Comparison of ENCODE assay signal across 24 cellular contexts in the genomic region with DNA sequence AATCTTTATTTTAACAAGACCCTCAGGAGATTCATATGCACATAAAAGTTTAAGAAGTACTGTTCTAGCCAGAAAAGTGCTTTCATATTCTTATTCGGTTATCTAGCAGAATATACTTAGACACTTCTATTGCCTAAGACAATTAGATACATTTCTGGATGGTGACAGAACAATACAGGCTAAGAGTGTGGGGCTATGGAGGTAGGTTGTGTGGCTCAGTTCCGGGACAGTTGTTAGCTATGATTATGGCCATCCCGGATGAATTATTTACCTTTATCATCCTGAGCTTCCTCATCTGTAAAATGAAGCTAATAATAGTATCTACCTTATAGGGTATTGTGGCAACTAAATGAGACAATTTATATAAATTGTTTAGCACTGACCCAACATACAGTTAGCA. TPM values are rescaled to one million over a fixed set of nuclear protein-coding genes. Genes with fewer than 3 reads are reported as not detected.
DNase-seq lines count a peak whose midpoint lies in the region; ATAC-seq, FAIRE-seq and TF ChIP-seq lines count a peak whose summit lies in the region.
"Had no signal": no experiment of that assay in that cellular context is flagged by ENCODE, and none has a peak within 500 bp of the region (broad histone marks: within the 10 kb centered on the region; RNA-seq: fewer than 3 reads in every experiment).

No MANE protein-coding gene starts in this region.

- H3K79me2 ChIP-seq in ACC112 (ENCODE audit: control insufficient read depth, insufficient read depth, low read length, unreplicated experiment) (peaks cover 74% of the 10 kb centered on the region), endothelial cell of umbilical vein (ENCODE audit: control insufficient read depth, insufficient read depth, low read length) (peaks cover 75% of the 10 kb centered on the region)

- H3K27me3 ChIP-seq in ACC112 (ENCODE audit: insufficient read depth, low read length) (no peaks in the 10 kb centered on the region), IMR-90 (ENCODE audit: control insufficient read depth, insufficient read depth, low read length) (no peaks in the 10 kb centered on the region), endothelial cell of umbilical vein (ENCODE audit: control insufficient read depth in 2 of 2, insufficient read depth in 2 of 2, low read length in 2 of 2) (no peaks in the 10 kb centered on the region)
- H3K27me3 ChIP-seq in CD4-positive, CD25-positive, alpha-beta regulatory T cell (ENCODE audit: control insufficient read depth, insufficient read depth, low read length), result no peaks in the 10 kb centered on the region
- H3K27me3 ChIP-seq: SJCRH30 had no signal

- no peaks in the 10 kb centered on the region for H3K36me3 ChIP-seq in ACC112 (ENCODE audit: insufficient read depth, low read length)
- H3K36me3 ChIP-seq in CD4-positive, CD25-positive, alpha-beta regulatory T cell (ENCODE audit: control insufficient read depth, insufficient read depth, low read length), result peaks cover 7% of the 10 kb centered on the region
- peaks cover 4% of the 10 kb centered on the region; the same call in 1 of the 2 replicates for H3K36me3 ChIP-seq in IMR-90 (ENCODE audit: control insufficient read depth, insufficient read depth, low read length)
- no peaks in the 10 kb centered on the region for H3K36me3 ChIP-seq in endothelial cell of umbilical vein (ENCODE audit: control insufficient read depth in 2 of 2, extremely low read depth in 1 of 2, insufficient read depth in 2 of 2, low read length in 2 of 2)
- H3K36me3 ChIP-seq: SJCRH30 had no signal

- H2AK5ac ChIP-seq in IMR-90 (ENCODE audit: low read depth, low read length), result 0 out of 2 replicates have a peak overlapping the region, but pooled peaks have one; percentile 61

- H3K56ac ChIP-seq in IMR-90 (ENCODE audit: extremely low read depth, insufficient read depth, low read length), result no peak overlapping the region

- H2AK9ac ChIP-seq in IMR-90 (replicated peaks; ENCODE audit: low read depth, low read length, poor library complexity), result no peak overlapping the region

- no peak for ATAC-seq in CD4-positive, CD25-positive, alpha-beta regulatory T cell (ENCODE audit: low read depth in 2 of 2)
- ATAC-seq in IMR-90 (ENCODE audit: low read depth) (peak; percentile 16; the same call in 1 of the 2 replicates), HG02610 (IDR thresholded peaks at IDR 0.05; ENCODE audit: unreplicated experiment) (no peak)
- ATAC-seq: HCT116 had no signal

- no peak overlapping the region for H4K8ac ChIP-seq in IMR-90 (ENCODE audit: low read depth in 2 of 2, low read length in 2 of 2)

- no peak overlapping the region for H3K4ac ChIP-seq in IMR-90 (ENCODE audit: low read depth, low read length)

- H3K27ac Mint-ChIP-seq in CD4-positive, CD25-positive, alpha-beta regulatory T cell, result peak overlapping the region in 1 of 3 donors; percentile 64

- H2BK120ac ChIP-seq in IMR-90 (ENCODE audit: low read depth, low read length), result no peak overlapping the region

- H4K91ac ChIP-seq in IMR-90 (ENCODE audit: insufficient read depth, low read depth, low read length), result no peak overlapping the region

- H2BK20ac ChIP-seq in IMR-90 (ENCODE audit: low read depth, low read length), result no peak overlapping the region

- no peak for FAIRE-seq in endothelial cell of umbilical vein (lab: Jason Lieb, UNC)
- FAIRE-seq in GM12891 (lab: Jason Lieb, UNC), result no peak
- FAIRE-seq: D721Med, GM12892, K562 had no signal

- peak overlapping the region; percentile 48 for H2BK5ac ChIP-seq in IMR-90 (ENCODE audit: low read depth, low read length, poor library complexity, severe bottlenecking)

- H2AFZ ChIP-seq in ACC112 (ENCODE audit: low read length, unreplicated experiment) (no peak overlapping the region), IMR-90 (replicated peaks; ENCODE audit: low read length, poor library complexity) (no peak overlapping the region), endothelial cell of umbilical vein (ENCODE audit: low read depth, low read length) (no peak overlapping the region)
- H2AFZ ChIP-seq: GM23248, PC-9 had no signal

- no peaks in the 10 kb centered on the region for H3K27me3 Mint-ChIP-seq in CD4-positive, CD25-positive, alpha-beta regulatory T cell
- H3K27me3 Mint-ChIP-seq: CD8-positive, alpha-beta memory T cell had no signal

- H3K4me2 ChIP-seq in IMR-90 (ENCODE audit: low read depth, low read length) (peak overlapping the region; percentile 28; the same call in 1 of the 2 replicates), endothelial cell of umbilical vein (ENCODE audit: insufficient read depth, low read length) (peak overlapping the region; percentile 74)
- H3K4me2 ChIP-seq: PC-9 had no signal

- intact Hi-C loops in IMR-90 (cut with micrococcal nuclease) (no loop called here), endothelial cell of umbilical vein (cut with micrococcal nuclease) (no loop called here)

- no peaks in the 10 kb centered on the region for H3K9me3 Mint-ChIP-seq in CD4-positive, CD25-positive, alpha-beta regulatory T cell
- H3K9me3 Mint-ChIP-seq: CD8-positive, alpha-beta memory T cell had no signal

- TF ChIP-seq POLR2A in IMR-90 (IDR thresholded peaks at IDR 0.05; ENCODE audit: low read depth, low read length) (no peak), endothelial cell of umbilical vein (IDR thresholded peaks at IDR 0.05; ENCODE audit: low read depth, low read length) (no peak), GM12891 (IDR thresholded peaks at IDR 0.05; ENCODE audit: low read depth, low read length) (no peak)

- H4K20me1 ChIP-seq in IMR-90 (ENCODE audit: insufficient read depth, low read length), result peaks cover 5% of the 10 kb centered on the region; the same call in 1 of the 2 replicates
- peaks cover 11% of the 10 kb centered on the region for H4K20me1 ChIP-seq in endothelial cell of umbilical vein (replicated peaks; ENCODE audit: control insufficient read depth, extremely low read depth, insufficient read depth, low read length)

- no peak overlapping the region; the same call in 1 of the 2 replicates for H3K14ac ChIP-seq in IMR-90 (replicated peaks; ENCODE audit: low read depth, low read length)

- WGBS in IMR-90 (ENCODE audit: extremely low coverage in 2 of 2, insufficient read length in 1 of 2), 2 experiments, result no CpG with 5 or more reads among the region's 3 CpGs

- CTCF ChIA-PET in IMR-90 (lab: Yijun Ruan, JAX), result interaction anchor here (1.0 to 1.2 kb wide), 2 partner anchors 10 to 20 kb away, joined by 3 to 7 read pairs; no protein-coding TSS in a partner anchor
- CTCF ChIA-PET in endothelial cell of umbilical vein (lab: Charles Lee), result interaction anchor here (0.7 to 2.6 kb wide), 13 partner anchors 11 to 465 kb away, joined by 3 to 26 read pairs (median 4); no protein-coding TSS in a partner anchor

- dilution Hi-C loops in IMR-90 (cut with HindIII; ENCODE audit: low sequenced_read_pairs, unreplicated experiment) (no loop called here), endothelial cell of umbilical vein (cut with MboI; ENCODE audit: extremely low pct_ligation_motif_present, low sequenced_read_pairs) (no loop called here)

- peak overlapping the region; percentile 42 for H3K4me3 ChIP-seq in ACC112 (ENCODE audit: low read depth, low read length)
- H3K4me3 ChIP-seq in CD4-positive, CD25-positive, alpha-beta regulatory T cell (ENCODE audit: low read depth, low read length), result peak overlapping the region; percentile 4
- H3K4me3 ChIP-seq in IMR-90 (ENCODE audit: insufficient read depth, low read depth, low read length), result no peak overlapping the region
- H3K4me3 ChIP-seq in endothelial cell of umbilical vein (replicated peaks in 1 of 3; ENCODE audit: insufficient read depth in 1 of 3, low read depth in 1 of 3, low read length in 3 of 3), result no peak overlapping the region
- H3K4me3 ChIP-seq: K562, PC-9, SJCRH30 had no signal

- no peak for TF ChIP-seq CTCF in IMR-90 (conservative IDR thresholded peaks at IDR 0.05; ENCODE audit: low read depth, low read length)
- no peak for TF ChIP-seq CTCF in endothelial cell of umbilical vein (IDR thresholded peaks at IDR 0.05; ENCODE audit: extremely low read depth in 1 of 2, insufficient read depth in 1 of 2, low read depth in 1 of 2, low read length in 2 of 2)

- TF ChIP-seq RAD21 in IMR-90 (IDR thresholded peaks at IDR 0.05; ENCODE audit: low read length), result no peak

- peaks cover 38 to 73% of the 10 kb centered on the region in 2 experiments for H3K79me1 ChIP-seq in IMR-90 (ENCODE audit: low read depth in 1 of 2, low read length in 2 of 2)

- H3K4me1 ChIP-seq in ACC112 (ENCODE audit: control insufficient read depth, insufficient read depth, low read length, unreplicated experiment) (peaks cover 18% of the 10 kb centered on the region), IMR-90 (ENCODE audit: control insufficient read depth, insufficient read depth, low read length) (0 out of 2 replicates have a peak, but pooled peaks cover 1% of the 10 kb centered on the region), endothelial cell of umbilical vein (ENCODE audit: control insufficient read depth, extremely low read depth, insufficient read depth, low read length) (peaks cover 10% of the 10 kb centered on the region)
- peaks cover 21% of the 10 kb centered on the region for H3K4me1 ChIP-seq in CD4-positive, CD25-positive, alpha-beta regulatory T cell (ENCODE audit: control insufficient read depth, insufficient read depth, low read length, poor library complexity, severe bottlenecking)
- H3K4me1 ChIP-seq: SJCRH30 had no signal

- no peak overlapping the region for H4K5ac ChIP-seq in IMR-90 (ENCODE audit: low read depth, low read length)

- H3K4me3 Mint-ChIP-seq in CD4-positive, CD25-positive, alpha-beta regulatory T cell, result peak overlapping the region in 1 of 4 donors; percentile 20
- H3K4me3 Mint-ChIP-seq: CD8-positive, alpha-beta memory T cell had no signal

- BruUV-seq in IMR-90 (replicated peaks; lab: Mats Ljungman, UMichigan), result no TSS peak
- no TSS peak for BruUV-seq in endothelial cell of umbilical vein (replicated peaks; lab: Mats Ljungman, UMichigan)

- peaks cover 5% of the 10 kb centered on the region for H3K36me3 Mint-ChIP-seq in CD4-positive, CD25-positive, alpha-beta regulatory T cell

- peaks cover 41 to 65% (median 50%) of the 10 kb centered on the region in 4 donors for H3K4me1 Mint-ChIP-seq in CD4-positive, CD25-positive, alpha-beta regulatory T cell

- H3K9ac ChIP-seq in IMR-90 (ENCODE audit: low read depth, low read length), result no peak overlapping the region
- no peak overlapping the region for H3K9ac ChIP-seq in endothelial cell of umbilical vein (replicated peaks; ENCODE audit: extremely low read depth, insufficient read depth, low read length)
- H3K9ac ChIP-seq: GM23248 had no signal

- H3K9me3 ChIP-seq in CD4-positive, CD25-positive, alpha-beta regulatory T cell (ENCODE audit: control insufficient read depth in 2 of 2, low read length in 2 of 2), result no peaks in the 10 kb centered on the region
- H3K9me3 ChIP-seq in IMR-90 (ENCODE audit: control insufficient read depth, insufficient read depth, low read length) (no peaks in the 10 kb centered on the region), endothelial cell of umbilical vein (replicated peaks; ENCODE audit: control insufficient read depth, insufficient read depth, low read length) (no peaks in the 10 kb centered on the region)
- H3K9me3 ChIP-seq: SJCRH30 had no signal

- in situ Hi-C loops in IMR-90 (cut with MboI; ENCODE audit: low sequenced_read_pairs), result no loop called here

- peak overlapping the region; percentile 59; the same call in 1 of the 2 replicates for H3K23ac ChIP-seq in IMR-90 (ENCODE audit: low read depth, low read length)

- H3K9me1 ChIP-seq in IMR-90 (ENCODE audit: insufficient read depth, low read length), result peaks cover 21% of the 10 kb centered on the region
- H3K9me1 ChIP-seq in endothelial cell of umbilical vein (replicated peaks; ENCODE audit: control insufficient read depth, extremely low read depth, insufficient read depth, low read length), result no peaks in the 10 kb centered on the region

- POLR2A ChIA-PET in IMR-90 (lab: Charles Lee; ENCODE audit: unreplicated experiment), result no interaction called here
- POLR2A ChIA-PET in endothelial cell of umbilical vein (lab: Charles Lee), result no interaction called here

- H3K27ac ChIP-seq in ACC112 (ENCODE audit: low read depth, low read length), result no peak overlapping the region
- peak overlapping the region; percentile 5 for H3K27ac ChIP-seq in CD4-positive, CD25-positive, alpha-beta regulatory T cell (ENCODE audit: insufficient read depth, low read length, poor library complexity, severe bottlenecking)
- no peak overlapping the region for H3K27ac ChIP-seq in IMR-90 (ENCODE audit: insufficient read depth, low read length)
- H3K27ac ChIP-seq in endothelial cell of umbilical vein (ENCODE audit: insufficient read depth, low read depth, low read length), result no peak overlapping the region
- H3K27ac ChIP-seq: PC-9, SJCRH30 had no signal

- no peak overlapping the region for H3K18ac ChIP-seq in IMR-90 (ENCODE audit: low read depth, low read length)

- no peak overlapping the region for H2BK15ac ChIP-seq in IMR-90 (ENCODE audit: low read depth, low read length)

- no peak for DNase-seq in CD4-positive, CD25-positive, alpha-beta regulatory T cell
- DNase-seq in IMR-90 (no peak), endothelial cell of umbilical vein (ENCODE audit: low read depth, low spot score) (no peak), GM12891 (ENCODE audit: insufficient read length, low spot score) (no peak), DMS153 treated with DMSO at 0.1 percent for 48 hours (lab: John Stamatoyannopoulos, UW; ENCODE audit: unreplicated experiment) (no peak)
- no peak for DNase-seq in stimulated activated CD4-positive, alpha-beta T cell treated with anti-CD3 and anti-CD28 coated beads, Interleukin-2, amount 100 ng/mL, for 48 hours
- DNase-seq: ACHN; AML-193; CD8-positive, alpha-beta memory T cell; DMS79 treated with DMSO at 0.1 percent for 48 hours; NCI-H1417 treated with DMSO at 0.1 percent for 48 hours; NCI-H1930; NCI-H510A; NCI-H774; PC-9; SJCRH30; SW 1271 had no signal

RNA-seq across cellular contexts. Expression of a gene that starts 6.6 kb away (rescaled TPM):
- total RNA-seq in CD4-positive, CD25-positive, alpha-beta regulatory T cell, result 19.3 TPM
- polyA plus RNA-seq in CD4-positive, CD25-positive, alpha-beta regulatory T cell, result 1 to 10 TPM; 2.2 to 4.4 (median 3.8) TPM
- total RNA-seq in IMR-90 (2012; rRNA removed), result 2.7 and 7.2 TPM in 2 replicates
- 7.9 and 12.2 TPM in 2 replicates for polyA plus RNA-seq in IMR-90 (2012; rRNA removed)
- polyA plus RNA-seq in IMR-90 (2012; cell fraction: cytosol; rRNA removed), result 1.0 and 1.5 TPM in 2 replicates
- 0.23 and 2.2 TPM in 2 replicates for polyA plus RNA-seq in IMR-90 (2012; cell fraction: nucleus; rRNA removed; ENCODE audit: low replicate concordance)
- total RNA-seq in endothelial cell of umbilical vein, result 22.3 and 33.1 TPM in 2 replicates
- 2.1 and 4.2 TPM in 2 replicates for polyA plus RNA-seq in endothelial cell of umbilical vein
- 6.4 and 6.6 TPM in 2 replicates for polyA plus RNA-seq in endothelial cell of umbilical vein (2011; cell fraction: cytosol; rRNA removed)
- 3.0 and 5.0 TPM in 2 replicates for polyA plus RNA-seq in endothelial cell of umbilical vein (2011; cell fraction: nucleus; rRNA removed)
- 18.4 and 26.5 TPM in 2 replicates for polyA plus RNA-seq in endothelial cell of umbilical vein (2012)
- polyA minus RNA-seq in endothelial cell of umbilical vein, result 5.3 and 5.4 TPM in 2 replicates
- polyA minus RNA-seq in endothelial cell of umbilical vein (2011; cell fraction: cytosol; rRNA and poly(A)+ RNA removed), result 2.9 TPM
- 14.4 and 22.1 TPM in 2 replicates for polyA minus RNA-seq in endothelial cell of umbilical vein (2011; cell fraction: nucleus; rRNA and poly(A)+ RNA removed)
- 9.5 TPM for polyA plus RNA-seq in GM12891 (2012; ENCODE audit: low read depth, missing spikeins)

Comparison
In these comparisons a context has a peak if more than half of its experiments do, and no peak if none do; other contexts are left out.
1. H3K4me3 ChIP-seq: peak in ACC112 (single experiment) and CD4-positive, CD25-positive, alpha-beta regulatory T cell (single experiment); none in IMR-90 (single experiment) and endothelial cell of umbilical vein (0 of 3).